ENCODE assay signal across 8 cellular contexts in genomic region chr6:31680841-31681671, GRCh38. TPM values are rescaled to one million over a fixed set of nuclear protein-coding genes. Genes with fewer than 3 reads are reported as not detected.
DNase-seq lines count a peak whose midpoint lies in the region; ATAC-seq and TF ChIP-seq lines count a peak whose summit lies in the region.

Gene LY6G5C, minus strand, starts transcription at chr6:31681067. Its CDS starts 694 bp downstream, at chr6:31680373.

- peaks cover 13% of the 10 kb centered on the region for H3K36me3 Mint-ChIP-seq in CD8-positive, alpha-beta T cell
- H3K36me3 Mint-ChIP-seq in activated CD4-positive, alpha-beta memory T cell treated with anti-CD3 and anti-CD28 coated beads for 36 hours = peaks cover under 1% of the 10 kb centered on the region

- H3K4me1 ChIP-seq in CD8-positive, alpha-beta T cell (ENCODE audit: insufficient read depth, low read length) = peaks cover 12% of the 10 kb centered on the region
- H3K4me1 ChIP-seq in right lobe of liver = peaks cover 0 to 16% (median 0%) of the 10 kb centered on the region in 4 donors

- no peak for TF ChIP-seq POLR2A in right lobe of liver (IDR thresholded peaks at IDR 0.05)

- ATAC-seq in CD8-positive, alpha-beta T cell = peak; percentile 75
- peak; percentile 54 for ATAC-seq in HG02798 (IDR thresholded peaks at IDR 0.05; ENCODE audit: poor library complexity, unreplicated experiment)
- peak; percentile 84 to 91 (median 86) for ATAC-seq in right lobe of liver

- no peaks in the 10 kb centered on the region for H3K27me3 Mint-ChIP-seq in CD8-positive, alpha-beta T cell (ENCODE audit: low read depth)
- H3K27me3 Mint-ChIP-seq in activated CD4-positive, alpha-beta memory T cell treated with anti-CD3 and anti-CD28 coated beads for 36 hours = no peaks in the 10 kb centered on the region

- no peaks in the 10 kb centered on the region for H3K9me3 Mint-ChIP-seq in CD8-positive, alpha-beta T cell
- no peaks in the 10 kb centered on the region for H3K9me3 Mint-ChIP-seq in activated CD4-positive, alpha-beta memory T cell treated with anti-CD3 and anti-CD28 coated beads for 36 hours

- CTCF ChIA-PET in CD8-positive, alpha-beta T cell (lab: Charles Lee) = interaction anchor here (0.6 to 1.9 kb wide), 7 partner anchors 14 to 150 kb away, joined by 3 to 12 read pairs (median 5); partner anchors contain the start of genes DDAH2 and LY6G6D
- CTCF ChIA-PET in activated CD4-positive, alpha-beta memory T cell treated with anti-CD3 and anti-CD28 coated beads for 36 hours (lab: Charles Lee) = interaction anchor here (0.7 to 1.5 kb wide), 15 partner anchors 9 to 278 kb away, joined by 3 to 10 read pairs (median 3); partner anchors contain the start of genes MSH5, NELFE and SKIC2

- WGBS in right lobe of liver (ENCODE audit: insufficient coverage, low coverage, low lambda C conversion rate, missing lambda C conversion rate) = 4% methylated on average over 23 of the region's 51 CpGs

- H3K4me3 Mint-ChIP-seq in CD8-positive, alpha-beta T cell = peak within 1 kb of the TSS; percentile 89
- peak within 1 kb of the TSS; percentile 76 for H3K4me3 Mint-ChIP-seq in activated CD4-positive, alpha-beta memory T cell treated with anti-CD3 and anti-CD28 coated beads for 36 hours

- H3K36me3 ChIP-seq in CD8-positive, alpha-beta T cell (ENCODE audit: insufficient read depth, low read length) = no peaks in the 10 kb centered on the region
- no peaks in the 10 kb centered on the region for H3K36me3 ChIP-seq in right lobe of liver

- no peaks in the 10 kb centered on the region for H3K9me3 ChIP-seq in CD8-positive, alpha-beta T cell (ENCODE audit: low read length)
- H3K9me3 ChIP-seq in right lobe of liver = no peaks in the 10 kb centered on the region

- POLR2A ChIA-PET in CD8-positive, alpha-beta T cell (lab: Charles Lee) = interaction anchor here (0.7 to 1.4 kb wide), 6 partner anchors 15 to 182 kb away, joined by 3 to 4 read pairs (median 3); partner anchors contain the start of genes ABHD16A and NEU1
- POLR2A ChIA-PET in activated CD4-positive, alpha-beta memory T cell treated with anti-CD3 and anti-CD28 coated beads for 36 hours (lab: Charles Lee) = interaction anchor here (0.5 to 1.0 kb wide), 5 partner anchors 16 to 124 kb away, joined by 3 read pairs; partner anchors contain the start of gene GPANK1

- intact Hi-C loops in CD8-positive, alpha-beta T cell (cut with DNase I, micrococcal nuclease) = loop anchor here (1.0 kb wide), 4 partner anchors 48 to 207 kb away; partner anchors contain the start of gene DDAH2 (in 1 of the 2)
- intact Hi-C loops in activated CD4-positive, alpha-beta memory T cell treated with anti-CD3 and anti-CD28 coated beads for 36 hours (cut with micrococcal nuclease) = loop anchor here (1.0 to 5.0 kb wide), 3 partner anchors 58 to 271 kb away; no protein-coding TSS in a partner anchor
- intact Hi-C loops in right lobe of liver (cut with DNase I) = loop anchor here (10.0 kb wide), 1 partner anchor 84 kb away; the partner anchor contains the start of gene SAPCD1 (in 2 of the 2)

- peak; percentile 29 to 80 (median 54) for DNase-seq in CD8-positive, alpha-beta T cell
- peak; percentile 95 for DNase-seq in NCI-H748 (lab: John Stamatoyannopoulos, UW; ENCODE audit: unreplicated experiment)
- DNase-seq in activated CD4-positive, alpha-beta memory T cell treated with anti-CD3 and anti-CD28 coated beads for 36 hours = peak; percentile 82
- DNase-seq in effector CD4-positive, alpha-beta T cell = peak; percentile 30
- peak; percentile 80 to 84 (median 82) for DNase-seq in right lobe of liver
- DNase-seq in stimulated activated CD4-positive, alpha-beta T cell treated with anti-CD3 and anti-CD28 coated beads, Interleukin-4, amount 100 ng/mL, for 48 hours (ENCODE audit: low read depth in 2 of 2) = peak; percentile 48 to 59
- DNase-seq in cortex of kidney (lab: John Stamatoyannopoulos, UW) = no peak

- H3K27ac ChIP-seq in CD8-positive, alpha-beta T cell (ENCODE audit: low read depth, low read length) = no peak within 1 kb of the TSS
- peak within 1 kb of the TSS; percentile 26 to 64 (median 44) for H3K27ac ChIP-seq in right lobe of liver

- H3K27me3 ChIP-seq in CD8-positive, alpha-beta T cell (ENCODE audit: insufficient read depth, low read length) = no peaks in the 10 kb centered on the region
- H3K27me3 ChIP-seq in right lobe of liver = no peaks in the 10 kb centered on the region

- H3K27ac Mint-ChIP-seq in CD8-positive, alpha-beta T cell = peak within 1 kb of the TSS; percentile 72
- peak within 1 kb of the TSS; percentile 44 for H3K27ac Mint-ChIP-seq in activated CD4-positive, alpha-beta memory T cell treated with anti-CD3 and anti-CD28 coated beads for 36 hours

- no peak for TF ChIP-seq CTCF in CD8-positive, alpha-beta T cell (IDR thresholded peaks at IDR 0.05)
- peak; percentile 67 to 75 (median 72) for TF ChIP-seq CTCF in right lobe of liver (IDR thresholded peaks at IDR 0.05)

- peaks cover 16% of the 10 kb centered on the region for H3K4me1 Mint-ChIP-seq in CD8-positive, alpha-beta T cell (ENCODE audit: low read depth)
- peaks cover 15% of the 10 kb centered on the region for H3K4me1 Mint-ChIP-seq in activated CD4-positive, alpha-beta memory T cell treated with anti-CD3 and anti-CD28 coated beads for 36 hours (ENCODE audit: low read depth)

- H3K4me3 ChIP-seq in CD8-positive, alpha-beta T cell (ENCODE audit: low read depth, low read length) = peak within 1 kb of the TSS; percentile 73
- H3K4me3 ChIP-seq in right lobe of liver = peak within 1 kb of the TSS; percentile 41 to 56 (median 53)

RNA-seq across cellular contexts. Expression of gene LY6G5C, which starts in this region (rescaled TPM):
- 1 to 10 TPM; 1.5 to 1.9 TPM for total RNA-seq in CD8-positive, alpha-beta T cell
- 1 to 10 TPM; 1.4 to 1.8 TPM for total RNA-seq in activated CD4-positive, alpha-beta memory T cell treated with anti-CD3 and anti-CD28 coated beads for 36 hours
- 1 to 10 TPM in 3 of 6 experiments, under 1 TPM in 3; 0.68 to 1.6 (median 1.2) TPM for total RNA-seq in right lobe of liver
